In the genomic region with DNA sequence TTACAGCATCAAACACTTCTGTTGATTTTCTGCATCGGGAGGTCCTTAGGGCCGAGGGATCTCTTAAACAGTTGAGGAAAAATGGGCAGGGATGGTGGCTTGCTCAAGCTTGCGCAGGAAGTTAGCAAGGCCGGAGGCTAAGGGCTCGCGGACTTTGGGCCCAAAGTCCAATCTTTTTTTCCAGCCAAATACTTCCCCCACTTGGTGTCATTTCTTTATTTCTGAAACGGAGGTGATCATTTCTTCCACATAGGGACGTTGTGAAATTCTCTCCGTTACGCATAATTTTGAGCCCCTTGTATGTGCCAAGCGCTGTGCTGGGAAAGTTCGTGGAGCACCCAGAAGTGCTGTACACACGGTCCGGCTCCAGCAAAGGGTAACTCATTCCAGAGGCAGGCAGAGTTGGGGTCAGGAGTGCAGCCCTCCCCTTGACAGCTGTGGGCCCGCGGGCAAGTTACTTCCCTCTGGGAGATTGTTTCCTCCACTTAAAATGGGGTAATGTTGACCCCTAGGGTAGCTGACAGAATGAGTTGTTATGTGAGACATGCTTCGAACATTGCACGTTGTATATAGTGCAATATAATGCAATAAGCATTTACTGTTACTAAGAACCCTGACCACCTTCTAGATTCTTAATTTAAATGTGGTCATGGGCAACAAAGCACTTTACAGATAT, we compare ENCODE assay signal across 1 cellular context.
TF ChIP-seq lines count a peak whose summit lies in the region.

No MANE protein-coding gene starts in this region.

TF ChIP-seq in K562, 482 proteins besides CTCF, POLR2A, EP300 and RAD21:
- TF ChIP-seq JUNB (CRISPR knock-in tag; conservative IDR thresholded peaks at IDR 0.05) (no peak), HDGF (IDR thresholded peaks at IDR 0.05) (no peak), ZBTB43 (CRISPR knock-in tag; IDR thresholded peaks at IDR 0.05) (no peak), ZNF224 (CRISPR knock-in tag; IDR thresholded peaks at IDR 0.05) (no peak), PRDM10 (IDR thresholded peaks at IDR 0.05; ENCODE audit: partially characterized antibody) (no peak), MIER1 (IDR thresholded peaks at IDR 0.05; ENCODE audit: low read depth) (no peak), SAP30 (IDR thresholded peaks at IDR 0.05; ENCODE audit: borderline replicate concordance, insufficient read depth, low read depth, low read length, poor library complexity, severe bottlenecking) (peak; percentile 50), CEBPG (CRISPR knock-in tag; IDR thresholded peaks at IDR 0.05) (peak; percentile 70), CEBPG (tag; conservative IDR thresholded peaks at IDR 0.05 in 1 of 2, IDR thresholded peaks at IDR 0.05 in 1 of 2) (0 out of 4 replicates have a peak, but pooled peaks of 1 of the 2 experiments have one; percentile 17), ERF (CRISPR knock-in tag; IDR thresholded peaks at IDR 0.05) (no peak), POLR2H (tag; IDR thresholded peaks at IDR 0.05; ENCODE audit: low read depth) (no peak), E2F8 (IDR thresholded peaks at IDR 0.05; ENCODE audit: low read depth, partially characterized antibody) (no peak), NR2C1 (IDR thresholded peaks at IDR 0.05) (no peak), NR2C1 (tag; IDR thresholded peaks at IDR 0.05) (no peak), WHSC1 (IDR thresholded peaks at IDR 0.05; ENCODE audit: low read length) (peak; percentile 45), PPARD (CRISPR knock-in tag; IDR thresholded peaks at IDR 0.05) (no peak), GATAD2B (IDR thresholded peaks at IDR 0.05; ENCODE audit: borderline replicate concordance) (no peak), CHD1 (IDR thresholded peaks at IDR 0.05; ENCODE audit: low read length) (peak; percentile 32)
TF ChIP-seq in K562: peak in this region for 4.
